Comparison of ENCODE assay signal across 3 cellular contexts in the genomic region with DNA sequence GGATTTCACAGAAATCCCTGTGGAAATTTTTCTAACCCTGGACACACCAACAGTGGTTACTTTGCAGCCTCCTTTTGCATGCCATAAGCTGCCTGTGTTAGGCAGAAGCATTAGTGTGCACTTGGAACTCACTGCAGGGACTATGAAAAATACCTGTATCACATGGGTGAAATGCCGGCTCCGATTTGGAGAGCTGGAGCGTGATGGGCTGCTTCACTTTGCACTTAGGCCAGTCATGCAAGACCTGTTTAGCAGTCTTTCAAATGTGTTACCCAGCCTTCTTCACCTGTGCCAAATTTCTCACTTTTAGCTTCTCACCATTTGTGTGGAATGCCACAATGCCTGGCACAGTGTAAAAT.
TF ChIP-seq lines count a peak whose summit lies in the region.

No MANE protein-coding gene starts in this region.

TF ChIP-seq in SK-N-SH, 30 proteins besides CTCF, POLR2A, EP300 and RAD21:
- TF ChIP-seq, protein P1, sequence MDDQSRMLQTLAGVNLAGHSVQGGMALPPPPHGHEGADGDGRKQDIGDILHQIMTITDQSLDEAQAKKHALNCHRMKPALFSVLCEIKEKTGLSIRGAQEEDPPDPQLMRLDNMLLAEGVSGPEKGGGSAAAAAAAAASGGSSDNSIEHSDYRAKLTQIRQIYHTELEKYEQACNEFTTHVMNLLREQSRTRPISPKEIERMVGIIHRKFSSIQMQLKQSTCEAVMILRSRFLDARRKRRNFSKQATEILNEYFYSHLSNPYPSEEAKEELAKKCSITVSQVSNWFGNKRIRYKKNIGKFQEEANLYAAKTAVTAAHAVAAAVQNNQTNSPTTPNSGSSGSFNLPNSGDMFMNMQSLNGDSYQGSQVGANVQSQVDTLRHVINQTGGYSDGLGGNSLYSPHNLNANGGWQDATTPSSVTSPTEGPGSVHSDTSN (IDR thresholded peaks at IDR 0.05), result no peak
- TF ChIP-seq RCOR1 (IDR thresholded peaks at IDR 0.05; ENCODE audit: low read length) (no peak), CHD2 (IDR thresholded peaks at IDR 0.05; ENCODE audit: low read length, partially characterized antibody) (no peak)

TF ChIP-seq in SK-N-SH treated with all-trans-retinoic acid at 6 μM for 48 hours, 23 proteins besides CTCF, POLR2A, EP300 and RAD21 (continued from another document):
- TF ChIP-seq, protein P2, sequence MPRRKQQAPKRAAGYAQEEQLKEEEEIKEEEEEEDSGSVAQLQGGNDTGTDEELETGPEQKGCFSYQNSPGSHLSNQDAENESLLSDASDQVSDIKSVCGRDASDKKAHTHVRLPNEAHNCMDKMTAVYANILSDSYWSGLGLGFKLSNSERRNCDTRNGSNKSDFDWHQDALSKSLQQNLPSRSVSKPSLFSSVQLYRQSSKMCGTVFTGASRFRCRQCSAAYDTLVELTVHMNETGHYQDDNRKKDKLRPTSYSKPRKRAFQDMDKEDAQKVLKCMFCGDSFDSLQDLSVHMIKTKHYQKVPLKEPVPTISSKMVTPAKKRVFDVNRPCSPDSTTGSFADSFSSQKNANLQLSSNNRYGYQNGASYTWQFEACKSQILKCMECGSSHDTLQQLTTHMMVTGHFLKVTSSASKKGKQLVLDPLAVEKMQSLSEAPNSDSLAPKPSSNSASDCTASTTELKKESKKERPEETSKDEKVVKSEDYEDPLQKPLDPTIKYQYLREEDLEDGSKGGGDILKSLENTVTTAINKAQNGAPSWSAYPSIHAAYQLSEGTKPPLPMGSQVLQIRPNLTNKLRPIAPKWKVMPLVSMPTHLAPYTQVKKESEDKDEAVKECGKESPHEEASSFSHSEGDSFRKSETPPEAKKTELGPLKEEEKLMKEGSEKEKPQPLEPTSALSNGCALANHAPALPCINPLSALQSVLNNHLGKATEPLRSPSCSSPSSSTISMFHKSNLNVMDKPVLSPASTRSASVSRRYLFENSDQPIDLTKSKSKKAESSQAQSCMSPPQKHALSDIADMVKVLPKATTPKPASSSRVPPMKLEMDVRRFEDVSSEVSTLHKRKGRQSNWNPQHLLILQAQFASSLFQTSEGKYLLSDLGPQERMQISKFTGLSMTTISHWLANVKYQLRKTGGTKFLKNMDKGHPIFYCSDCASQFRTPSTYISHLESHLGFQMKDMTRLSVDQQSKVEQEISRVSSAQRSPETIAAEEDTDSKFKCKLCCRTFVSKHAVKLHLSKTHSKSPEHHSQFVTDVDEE (CRISPR knock-in tag; IDR thresholded peaks at IDR 0.05), result no peak
- TF ChIP-seq GLIS3 (CRISPR knock-in tag; IDR thresholded peaks at IDR 0.05), result no peak
- TF ChIP-seq, protein P3, sequence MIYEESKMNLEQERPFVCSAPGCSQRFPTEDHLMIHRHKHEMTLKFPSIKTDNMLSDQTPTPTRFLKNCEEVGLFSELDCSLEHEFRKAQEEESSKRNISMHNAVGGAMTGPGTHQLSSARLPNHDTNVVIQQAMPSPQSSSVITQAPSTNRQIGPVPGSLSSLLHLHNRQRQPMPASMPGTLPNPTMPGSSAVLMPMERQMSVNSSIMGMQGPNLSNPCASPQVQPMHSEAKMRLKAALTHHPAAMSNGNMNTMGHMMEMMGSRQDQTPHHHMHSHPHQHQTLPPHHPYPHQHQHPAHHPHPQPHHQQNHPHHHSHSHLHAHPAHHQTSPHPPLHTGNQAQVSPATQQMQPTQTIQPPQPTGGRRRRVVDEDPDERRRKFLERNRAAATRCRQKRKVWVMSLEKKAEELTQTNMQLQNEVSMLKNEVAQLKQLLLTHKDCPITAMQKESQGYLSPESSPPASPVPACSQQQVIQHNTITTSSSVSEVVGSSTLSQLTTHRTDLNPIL (CRISPR knock-in tag; IDR thresholded peaks at IDR 0.05; ENCODE audit: low read depth), result no peak
- no peak for TF ChIP-seq PPARA (CRISPR knock-in tag; IDR thresholded peaks at IDR 0.05; ENCODE audit: borderline replicate concordance)
- no peak for TF ChIP-seq CSDC2 (CRISPR knock-in tag; IDR thresholded peaks at IDR 0.05)
- TF ChIP-seq ESRRG (CRISPR knock-in tag; IDR thresholded peaks at IDR 0.05), result no peak
- TF ChIP-seq, protein P4, sequence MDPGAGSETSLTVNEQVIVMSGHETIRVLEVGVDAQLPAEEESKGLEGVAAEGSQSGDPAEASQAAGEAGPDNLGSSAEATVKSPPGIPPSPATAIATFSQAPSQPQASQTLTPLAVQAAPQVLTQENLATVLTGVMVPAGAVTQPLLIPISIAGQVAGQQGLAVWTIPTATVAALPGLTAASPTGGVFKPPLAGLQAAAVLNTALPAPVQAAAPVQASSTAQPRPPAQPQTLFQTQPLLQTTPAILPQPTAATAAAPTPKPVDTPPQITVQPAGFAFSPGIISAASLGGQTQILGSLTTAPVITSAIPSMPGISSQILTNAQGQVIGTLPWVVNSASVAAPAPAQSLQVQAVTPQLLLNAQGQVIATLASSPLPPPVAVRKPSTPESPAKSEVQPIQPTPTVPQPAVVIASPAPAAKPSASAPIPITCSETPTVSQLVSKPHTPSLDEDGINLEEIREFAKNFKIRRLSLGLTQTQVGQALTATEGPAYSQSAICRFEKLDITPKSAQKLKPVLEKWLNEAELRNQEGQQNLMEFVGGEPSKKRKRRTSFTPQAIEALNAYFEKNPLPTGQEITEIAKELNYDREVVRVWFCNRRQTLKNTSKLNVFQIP (CRISPR knock-in tag; IDR thresholded peaks at IDR 0.05; ENCODE audit: borderline replicate concordance, low read depth), result no peak
- no peak for TF ChIP-seq ZNF8 (CRISPR knock-in tag; IDR thresholded peaks at IDR 0.05)
- TF ChIP-seq RARB (CRISPR knock-in tag; IDR thresholded peaks at IDR 0.05), result no peak

TF ChIP-seq in liver, 16 proteins besides CTCF, POLR2A, EP300 and RAD21 (continued from another document):
- TF ChIP-seq, protein P5, sequence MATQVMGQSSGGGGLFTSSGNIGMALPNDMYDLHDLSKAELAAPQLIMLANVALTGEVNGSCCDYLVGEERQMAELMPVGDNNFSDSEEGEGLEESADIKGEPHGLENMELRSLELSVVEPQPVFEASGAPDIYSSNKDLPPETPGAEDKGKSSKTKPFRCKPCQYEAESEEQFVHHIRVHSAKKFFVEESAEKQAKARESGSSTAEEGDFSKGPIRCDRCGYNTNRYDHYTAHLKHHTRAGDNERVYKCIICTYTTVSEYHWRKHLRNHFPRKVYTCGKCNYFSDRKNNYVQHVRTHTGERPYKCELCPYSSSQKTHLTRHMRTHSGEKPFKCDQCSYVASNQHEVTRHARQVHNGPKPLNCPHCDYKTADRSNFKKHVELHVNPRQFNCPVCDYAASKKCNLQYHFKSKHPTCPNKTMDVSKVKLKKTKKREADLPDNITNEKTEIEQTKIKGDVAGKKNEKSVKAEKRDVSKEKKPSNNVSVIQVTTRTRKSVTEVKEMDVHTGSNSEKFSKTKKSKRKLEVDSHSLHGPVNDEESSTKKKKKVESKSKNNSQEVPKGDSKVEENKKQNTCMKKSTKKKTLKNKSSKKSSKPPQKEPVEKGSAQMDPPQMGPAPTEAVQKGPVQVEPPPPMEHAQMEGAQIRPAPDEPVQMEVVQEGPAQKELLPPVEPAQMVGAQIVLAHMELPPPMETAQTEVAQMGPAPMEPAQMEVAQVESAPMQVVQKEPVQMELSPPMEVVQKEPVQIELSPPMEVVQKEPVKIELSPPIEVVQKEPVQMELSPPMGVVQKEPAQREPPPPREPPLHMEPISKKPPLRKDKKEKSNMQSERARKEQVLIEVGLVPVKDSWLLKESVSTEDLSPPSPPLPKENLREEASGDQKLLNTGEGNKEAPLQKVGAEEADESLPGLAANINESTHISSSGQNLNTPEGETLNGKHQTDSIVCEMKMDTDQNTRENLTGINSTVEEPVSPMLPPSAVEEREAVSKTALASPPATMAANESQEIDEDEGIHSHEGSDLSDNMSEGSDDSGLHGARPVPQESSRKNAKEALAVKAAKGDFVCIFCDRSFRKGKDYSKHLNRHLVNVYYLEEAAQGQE (IDR thresholded peaks at IDR 0.05), result no peak
- TF ChIP-seq JUND (IDR thresholded peaks at IDR 0.05) (no peak), YY1 (IDR thresholded peaks at IDR 0.05) (no peak), FOXA2 (IDR thresholded peaks at IDR 0.05) (no peak), GABPA (IDR thresholded peaks at IDR 0.05 in 1 of 2, conservative IDR thresholded peaks at IDR 0.05 in 1 of 2) (no peak), TAF1 (conservative IDR thresholded peaks at IDR 0.05) (no peak), RXRA (IDR thresholded peaks at IDR 0.05) (no peak), NR2F2 (IDR thresholded peaks at IDR 0.05) (no peak), FOXA1 (IDR thresholded peaks at IDR 0.05) (no peak), HNF4A (conservative IDR thresholded peaks at IDR 0.05) (no peak)
- TF ChIP-seq, protein P6, sequence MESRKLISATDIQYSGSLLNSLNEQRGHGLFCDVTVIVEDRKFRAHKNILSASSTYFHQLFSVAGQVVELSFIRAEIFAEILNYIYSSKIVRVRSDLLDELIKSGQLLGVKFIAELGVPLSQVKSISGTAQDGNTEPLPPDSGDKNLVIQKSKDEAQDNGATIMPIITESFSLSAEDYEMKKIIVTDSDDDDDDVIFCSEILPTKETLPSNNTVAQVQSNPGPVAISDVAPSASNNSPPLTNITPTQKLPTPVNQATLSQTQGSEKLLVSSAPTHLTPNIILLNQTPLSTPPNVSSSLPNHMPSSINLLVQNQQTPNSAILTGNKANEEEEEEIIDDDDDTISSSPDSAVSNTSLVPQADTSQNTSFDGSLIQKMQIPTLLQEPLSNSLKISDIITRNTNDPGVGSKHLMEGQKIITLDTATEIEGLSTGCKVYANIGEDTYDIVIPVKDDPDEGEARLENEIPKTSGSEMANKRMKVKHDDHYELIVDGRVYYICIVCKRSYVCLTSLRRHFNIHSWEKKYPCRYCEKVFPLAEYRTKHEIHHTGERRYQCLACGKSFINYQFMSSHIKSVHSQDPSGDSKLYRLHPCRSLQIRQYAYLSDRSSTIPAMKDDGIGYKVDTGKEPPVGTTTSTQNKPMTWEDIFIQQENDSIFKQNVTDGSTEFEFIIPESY (IDR thresholded peaks at IDR 0.05), result no peak
- TF ChIP-seq, protein P7, sequence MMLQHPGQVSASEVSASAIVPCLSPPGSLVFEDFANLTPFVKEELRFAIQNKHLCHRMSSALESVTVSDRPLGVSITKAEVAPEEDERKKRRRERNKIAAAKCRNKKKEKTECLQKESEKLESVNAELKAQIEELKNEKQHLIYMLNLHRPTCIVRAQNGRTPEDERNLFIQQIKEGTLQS (IDR thresholded peaks at IDR 0.05), result no peak
- TF ChIP-seq, protein P8, sequence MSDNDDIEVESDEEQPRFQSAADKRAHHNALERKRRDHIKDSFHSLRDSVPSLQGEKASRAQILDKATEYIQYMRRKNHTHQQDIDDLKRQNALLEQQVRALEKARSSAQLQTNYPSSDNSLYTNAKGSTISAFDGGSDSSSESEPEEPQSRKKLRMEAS (IDR thresholded peaks at IDR 0.05), result no peak
